Comparison of ENCODE assay signal across 8 cellular contexts in the genomic region with DNA sequence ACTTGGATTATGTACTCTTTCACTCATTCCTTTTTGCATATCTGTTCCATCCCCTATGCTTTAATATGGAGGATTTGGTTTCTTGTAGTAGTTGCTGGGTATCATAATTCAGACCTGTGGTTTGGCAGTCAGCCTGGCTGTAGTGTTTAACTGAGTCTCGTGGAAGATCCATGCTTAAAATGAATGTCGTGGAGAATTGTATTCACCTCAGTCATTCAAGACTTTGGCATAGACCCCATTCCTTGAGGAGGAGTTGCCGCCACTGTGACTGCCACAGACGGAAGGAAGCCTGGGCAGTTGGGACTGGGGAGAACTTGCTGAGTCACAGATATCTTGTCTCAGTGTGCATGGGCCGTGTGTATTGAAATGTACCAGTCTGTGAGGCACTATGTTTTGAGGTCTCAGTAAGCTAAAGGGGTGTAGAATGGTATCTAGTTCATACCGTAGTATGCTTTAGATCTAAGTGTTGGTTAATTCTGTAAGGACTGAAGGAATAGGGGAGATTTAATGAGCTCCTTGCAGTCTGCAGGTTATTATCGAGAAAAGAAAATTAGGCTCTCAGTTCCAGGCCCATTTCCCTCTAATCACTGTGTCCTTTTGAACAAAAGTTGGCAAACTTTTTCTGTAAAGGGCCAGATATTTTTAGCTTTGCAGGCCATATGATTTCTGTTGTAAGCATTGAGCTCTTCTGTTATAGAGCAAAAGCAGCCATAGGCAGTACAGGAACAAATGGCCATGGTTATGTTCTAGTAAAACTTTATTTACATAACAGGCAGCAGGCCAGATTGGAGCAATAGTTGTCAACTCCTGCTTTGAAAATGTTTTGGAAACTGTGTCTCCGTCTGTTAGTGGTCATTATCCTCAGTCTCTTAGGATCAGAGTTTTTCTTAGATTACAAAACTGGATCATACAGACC.
DNase-seq lines count a peak whose midpoint lies in the region; ATAC-seq and TF ChIP-seq lines count a peak whose summit lies in the region.

No MANE protein-coding gene starts in this region.

- peak overlapping the region in 49 of 59 donors; percentile 3 to 74 (median 55) for H3K27ac ChIP-seq in dorsolateral prefrontal cortex
- H3K27ac ChIP-seq in muscle layer of colon (ENCODE audit: low read depth, low read length), result peak overlapping the region; percentile 38

- H3K9me3 ChIP-seq in muscle layer of colon (ENCODE audit: low read length), result no peaks in the 10 kb centered on the region

- ATAC-seq in HG02798 (IDR thresholded peaks at IDR 0.05; ENCODE audit: poor library complexity, unreplicated experiment), result no peak
- no peak for ATAC-seq in HG03097 (IDR thresholded peaks at IDR 0.05; ENCODE audit: low FRiP score, unreplicated experiment)

- H3K36me3 ChIP-seq in muscle layer of colon (ENCODE audit: insufficient read depth, low read length), result no peaks in the 10 kb centered on the region

- H3K9ac ChIP-seq in muscle layer of colon (ENCODE audit: low read length), result no peak overlapping the region

- DNase-seq in AG10803 (ENCODE audit: low read depth) (peak; percentile 100), NCI-H2029 treated with DMSO at 0.1 percent for 48 hours (lab: John Stamatoyannopoulos, UW) (peak; percentile 70), dorsolateral prefrontal cortex (peak in 6 of 10 donors; percentile 9 to 56 (median 24)), iPS-NIHi7 (ENCODE audit: extremely low spot score) (no peak), midbrain (lab: John Stamatoyannopoulos, UW) (no peak)

- no peak for TF ChIP-seq CTCF in AG10803 (conservative IDR thresholded peaks at IDR 0.05; ENCODE audit: low read length)
- TF ChIP-seq CTCF in dorsolateral prefrontal cortex (IDR thresholded peaks at IDR 0.05 in 54 of 56, conservative IDR thresholded peaks at IDR 0.05 in 2 of 56; ENCODE audit: low read depth in 1 of 56, partially characterized antibody in 56 of 56), result no peak

- no peak overlapping the region for H3K4me3 ChIP-seq in AG10803 (ENCODE audit: low read length)
- H3K4me3 ChIP-seq in dorsolateral prefrontal cortex, result peak overlapping the region in 1 of 59 donors; percentile 11
- H3K4me3 ChIP-seq in muscle layer of colon (ENCODE audit: low read depth in 1 of 2, low read length in 2 of 2), result peak overlapping the region in 1 of 2 donors; percentile 0

- H3K4me1 ChIP-seq in muscle layer of colon (ENCODE audit: insufficient read depth, low read length), result peaks cover 16% of the 10 kb centered on the region

- intact Hi-C loops in dorsolateral prefrontal cortex (cut with DNase I), result no loop called here

- H3K27me3 ChIP-seq in dorsolateral prefrontal cortex (no peaks in the 10 kb centered on the region), muscle layer of colon (ENCODE audit: control insufficient read depth in 1 of 2, insufficient read depth in 2 of 2, low read length in 2 of 2) (no peaks in the 10 kb centered on the region)

Comparison
In these comparisons a context has a peak if more than half of its experiments do, and no peak if none do; other contexts are left out.
1. DNase-seq: peak in AG10803 (single experiment), NCI-H2029 treated with DMSO at 0.1 percent for 48 hours (single experiment) and dorsolateral prefrontal cortex (6 of 10); none in iPS-NIHi7 (single experiment) and midbrain (single experiment).